ENCODE assay signal across 1 cellular context in genomic region chr2:226934546-226935243, GRCh38.
TF ChIP-seq lines count a peak whose summit lies in the region.

No MANE protein-coding gene starts in this region.

TF ChIP-seq in HepG2, 621 proteins besides CTCF, POLR2A, EP300 and RAD21 (continued from another document):
- no peak for TF ChIP-seq ZBTB40 (IDR thresholded peaks at IDR 0.05)
- no peak for TF ChIP-seq ZBTB40 (CRISPR knock-in tag; IDR thresholded peaks at IDR 0.05)
